Comparison of ENCODE assay signal across 19 cellular contexts in genomic region chr17:77072670-77073069, GRCh38.
"Had no signal": no experiment of that assay in that cellular context is flagged by ENCODE, and none has a peak within 500 bp of the region (broad histone marks: within the 10 kb centered on the region; RNA-seq: fewer than 3 reads in every experiment).

No MANE protein-coding gene starts in this region.

- H3K36me3 Mint-ChIP-seq: mesothelial cell of epicardium; naive B cell; natural killer cell; stimulated activated memory B cell treated with anti-CD40 and anti-IgM and Interleukin-4, amounts not matched to agents 10 μg/mL and 1 μg/mL and 100 μg/mL, for 72 hours had no signal

- H3K27ac Mint-ChIP-seq: mesothelial cell of epicardium; naive B cell; natural killer cell; nephron progenitor cell; progenitor cell of endocrine pancreas; stimulated activated memory B cell treated with anti-CD40 and anti-IgM and Interleukin-4, amounts not matched to agents 10 μg/mL and 1 μg/mL and 100 μg/mL, for 72 hours; stimulated activated naive CD8-positive, alpha-beta T cell treated with anti-CD3 and anti-CD28 coated beads, Interleukin-15, amount 100 ng/mL, for 72 hours had no signal

- H3K4me3 Mint-ChIP-seq: mesothelial cell of epicardium; naive B cell; natural killer cell; nephron progenitor cell; stimulated activated memory B cell treated with anti-CD40 and anti-IgM and Interleukin-4, amounts not matched to agents 10 μg/mL and 1 μg/mL and 100 μg/mL, for 72 hours; stimulated activated naive CD8-positive, alpha-beta T cell treated with anti-CD3 and anti-CD28 coated beads, Interleukin-15, amount 100 ng/mL, for 72 hours had no signal

- H3K4me1 Mint-ChIP-seq: naive B cell; stimulated activated memory B cell treated with anti-CD40 and anti-IgM and Interleukin-4, amounts not matched to agents 10 μg/mL and 1 μg/mL and 100 μg/mL, for 72 hours; stimulated activated naive CD8-positive, alpha-beta T cell treated with anti-CD3 and anti-CD28 coated beads, Interleukin-15, amount 100 ng/mL, for 72 hours had no signal

- H3K9me3 Mint-ChIP-seq: mesothelial cell of epicardium; naive B cell; natural killer cell; nephron progenitor cell; stimulated activated memory B cell treated with anti-CD40 and anti-IgM and Interleukin-4, amounts not matched to agents 10 μg/mL and 1 μg/mL and 100 μg/mL, for 72 hours; stimulated activated naive CD8-positive, alpha-beta T cell treated with anti-CD3 and anti-CD28 coated beads, Interleukin-15, amount 100 ng/mL, for 72 hours had no signal

- DNase-seq: islet precursor cell; left ventricle myocardium inferior; mesendoderm; naive B cell; natural killer cell; nephron progenitor cell; ovary; right lobe of liver; stimulated activated CD4-positive, alpha-beta T cell treated with anti-CD3 and anti-CD28 coated beads, Interleukin-1b, Interleukin-23, amount 100 ng/mL, for 48 hours; stimulated activated CD4-positive, alpha-beta T cell treated with anti-CD3 and anti-CD28 coated beads, Interleukin-2, amount 100 ng/mL, for 48 hours; stimulated activated CD4-positive, alpha-beta T cell treated with anti-CD3 and anti-CD28 coated beads, Interleukin-4, amount 100 ng/mL, for 4 hours; stimulated activated CD8-positive, alpha-beta memory T cell treated with anti-CD3 and anti-CD28 coated beads, Interleukin-4, amount 100 ng/mL, for 48 hours; stimulated activated naive CD4-positive, alpha-beta T cell treated with Interleukin-2 at 50 U/mL for 16 hours; stimulated activated naive CD8-positive, alpha-beta T cell treated with anti-CD3 and anti-CD28 coated beads, Interleukin-15, amount 100 ng/mL, for 72 hours; substantia nigra; upper lobe of left lung had no signal
